2 cellular contexts compared by ENCODE assay signal in genomic region chr10:125112697-125113494, GRCh38.
A peak's percentile ranks its signal among the peaks of the same experiment; 100 is the strongest.
TF ChIP-seq lines count a peak whose summit lies in the region.

No MANE protein-coding gene starts in this region.

TF ChIP-seq in HCT116, 20 proteins besides CTCF, POLR2A, EP300 and RAD21:
- TF ChIP-seq FOSL1 (IDR thresholded peaks at IDR 0.05; ENCODE audit: low read depth): 0 out of 2 replicates have a peak, but pooled peaks have one; percentile 18
- TF ChIP-seq JUND (IDR thresholded peaks at IDR 0.05): no peak

TF ChIP-seq in K562, 482 proteins besides CTCF, POLR2A, EP300 and RAD21:
- TF ChIP-seq KLF13 (tag; IDR thresholded peaks at IDR 0.05; ENCODE audit: borderline replicate concordance, low read depth) (no peak), ESRRA (IDR thresholded peaks at IDR 0.05; ENCODE audit: borderline replicate concordance, low read depth) (peak; percentile 77)
